1 cellular context compared by ENCODE assay signal in the genomic region with DNA sequence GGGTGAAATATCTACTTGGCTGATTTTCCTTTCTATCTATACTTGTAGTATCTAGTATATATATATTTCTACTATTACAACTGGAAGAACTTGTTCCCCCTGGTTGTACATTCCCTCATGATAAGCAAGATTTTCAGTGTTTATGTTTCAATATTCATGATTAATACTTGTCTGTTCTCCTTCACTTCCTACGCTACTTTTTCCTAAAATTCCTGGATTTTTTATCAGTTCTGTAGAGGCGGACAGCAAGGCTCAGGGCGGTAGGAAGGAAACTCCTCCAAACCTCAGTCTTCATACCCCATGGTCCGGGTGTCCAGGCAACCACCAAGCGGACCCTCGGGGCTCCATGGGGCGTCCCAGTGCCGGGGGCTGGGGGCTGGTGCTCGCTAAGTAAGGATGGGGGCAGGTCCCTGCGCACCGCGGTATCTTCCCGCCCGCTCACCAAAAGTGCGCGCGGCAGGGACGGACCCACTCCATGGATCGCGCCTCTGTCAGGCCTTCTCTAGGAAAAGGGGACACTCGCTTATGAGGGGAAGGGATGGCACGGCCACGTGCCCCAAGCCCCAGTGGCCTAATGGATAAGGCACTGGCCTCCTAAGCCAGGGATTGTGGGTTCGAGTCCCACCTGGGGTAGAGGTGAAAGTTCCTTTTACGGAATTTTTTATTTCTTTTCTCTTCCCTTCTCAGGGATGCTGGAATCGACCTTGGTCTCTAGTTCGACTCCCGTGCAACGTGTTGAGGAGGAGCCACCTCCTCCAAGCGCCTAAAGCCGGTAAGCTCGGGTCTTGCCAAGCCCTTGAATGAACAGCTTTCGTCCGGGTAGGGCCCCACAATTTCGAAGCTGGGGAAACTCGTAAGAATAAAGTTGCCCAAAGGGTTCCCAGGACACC.
A peak's percentile ranks its signal among the peaks of the same experiment; 100 is the strongest.
TF ChIP-seq lines count a peak whose summit lies in the region.

No MANE protein-coding gene starts in this region.

TF ChIP-seq in K562, 482 proteins besides CTCF, POLR2A, EP300 and RAD21 (continues in another document):
- TF ChIP-seq BRF1 (IDR thresholded peaks at IDR 0.05; ENCODE audit: borderline replicate concordance, extremely low read depth, insufficient read length) (peak; percentile 74), ZNF311 (CRISPR knock-in tag; IDR thresholded peaks at IDR 0.05) (no peak; the same call in none of the 2 replicates), YY1 (IDR thresholded peaks at IDR 0.05; ENCODE audit: borderline replicate concordance in 1 of 3, control insufficient read depth in 1 of 3, extremely low read depth in 1 of 3, insufficient read depth in 3 of 3, insufficient read length in 1 of 3, insufficient replicate concordance in 2 of 3, low read depth in 1 of 3, low read length in 2 of 3) (peak in 2 of 3 experiments; percentile 27 to 33), MAFF (IDR thresholded peaks at IDR 0.05; ENCODE audit: low read length) (no peak), PHF21A (IDR thresholded peaks at IDR 0.05; ENCODE audit: borderline replicate concordance, low read depth) (no peak), RFX1 (IDR thresholded peaks at IDR 0.05) (peak; percentile 72), ARID1B (IDR thresholded peaks at IDR 0.05) (peak; percentile 10; the same call in 1 of the 2 replicates), PRMT5 (CRISPR knock-in tag; IDR thresholded peaks at IDR 0.05) (no peak), L3MBTL2 (IDR thresholded peaks at IDR 0.05) (peak; percentile 88), FOXA3 (CRISPR knock-in tag; conservative IDR thresholded peaks at IDR 0.05 in 1 of 2, IDR thresholded peaks at IDR 0.05 in 1 of 2) (no peak), CREB1 (IDR thresholded peaks at IDR 0.05) (peak; percentile 58), CREB1 (CRISPR knock-in tag; IDR thresholded peaks at IDR 0.05) (peak; percentile 57; the same call in 1 of the 2 replicates), ZNF436 (CRISPR knock-in tag; IDR thresholded peaks at IDR 0.05) (0 out of 2 replicates have a peak, but pooled peaks have one; percentile 27), SPI1 (IDR thresholded peaks at IDR 0.05; ENCODE audit: borderline replicate concordance, low read depth, low read length) (no peak), ZNF785 (CRISPR knock-in tag; IDR thresholded peaks at IDR 0.05) (peak; percentile 15; the same call in 1 of the 2 replicates), ZSCAN29 (IDR thresholded peaks at IDR 0.05) (0 out of 2 replicates have a peak, but pooled peaks have one; percentile 38), ZFX (CRISPR knock-in tag; IDR thresholded peaks at IDR 0.05) (peak; percentile 81), SRSF3 (IDR thresholded peaks at IDR 0.05; ENCODE audit: insufficient read depth, low read length) (no peak), E2F3 (CRISPR knock-in tag; IDR thresholded peaks at IDR 0.05) (no peak), MTA1 (IDR thresholded peaks at IDR 0.05; ENCODE audit: borderline replicate concordance) (no peak), TFAM (CRISPR knock-in tag; conservative IDR thresholded peaks at IDR 0.05) (no peak), DMBX1 (CRISPR knock-in tag; IDR thresholded peaks at IDR 0.05; ENCODE audit: borderline replicate concordance) (no peak), TCF3 (CRISPR knock-in tag; IDR thresholded peaks at IDR 0.05) (0 out of 2 replicates have a peak, but pooled peaks have one; percentile 13), POLR2AphosphoS2 (IDR thresholded peaks at IDR 0.05; ENCODE audit: low read length) (no peak), ZNF121 (CRISPR knock-in tag; conservative IDR thresholded peaks at IDR 0.05) (no peak), ZBTB17 (CRISPR knock-in tag; IDR thresholded peaks at IDR 0.05) (no peak), RB1 (IDR thresholded peaks at IDR 0.05; ENCODE audit: low read depth) (peak; percentile 91), CBX3 (IDR thresholded peaks at IDR 0.05; ENCODE audit: borderline replicate concordance in 1 of 2, low read length in 2 of 2) (peak in 1 of 2 experiments; percentile 89; a peak in 1 of 3 replicates), BRD9 (IDR thresholded peaks at IDR 0.05; ENCODE audit: low read depth, partially characterized antibody) (no peak), HLTF (IDR thresholded peaks at IDR 0.05) (no peak)
- TF ChIP-seq, protein P1, sequence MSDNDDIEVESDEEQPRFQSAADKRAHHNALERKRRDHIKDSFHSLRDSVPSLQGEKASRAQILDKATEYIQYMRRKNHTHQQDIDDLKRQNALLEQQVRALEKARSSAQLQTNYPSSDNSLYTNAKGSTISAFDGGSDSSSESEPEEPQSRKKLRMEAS (CRISPR knock-in tag; IDR thresholded peaks at IDR 0.05), result peak; percentile 88
- TF ChIP-seq, protein P2, sequence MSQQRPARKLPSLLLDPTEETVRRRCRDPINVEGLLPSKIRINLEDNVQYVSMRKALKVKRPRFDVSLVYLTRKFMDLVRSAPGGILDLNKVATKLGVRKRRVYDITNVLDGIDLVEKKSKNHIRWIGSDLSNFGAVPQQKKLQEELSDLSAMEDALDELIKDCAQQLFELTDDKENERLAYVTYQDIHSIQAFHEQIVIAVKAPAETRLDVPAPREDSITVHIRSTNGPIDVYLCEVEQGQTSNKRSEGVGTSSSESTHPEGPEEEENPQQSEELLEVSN (IDR thresholded peaks at IDR 0.05; ENCODE audit: borderline replicate concordance in 1 of 2, extremely low read depth in 1 of 2, insufficient read depth in 1 of 2, insufficient read length in 1 of 2, low read depth in 1 of 2, low read length in 1 of 2, poor library complexity in 1 of 2, severe bottlenecking in 1 of 2), result peak; percentile 82 to 87
- TF ChIP-seq, protein P3, sequence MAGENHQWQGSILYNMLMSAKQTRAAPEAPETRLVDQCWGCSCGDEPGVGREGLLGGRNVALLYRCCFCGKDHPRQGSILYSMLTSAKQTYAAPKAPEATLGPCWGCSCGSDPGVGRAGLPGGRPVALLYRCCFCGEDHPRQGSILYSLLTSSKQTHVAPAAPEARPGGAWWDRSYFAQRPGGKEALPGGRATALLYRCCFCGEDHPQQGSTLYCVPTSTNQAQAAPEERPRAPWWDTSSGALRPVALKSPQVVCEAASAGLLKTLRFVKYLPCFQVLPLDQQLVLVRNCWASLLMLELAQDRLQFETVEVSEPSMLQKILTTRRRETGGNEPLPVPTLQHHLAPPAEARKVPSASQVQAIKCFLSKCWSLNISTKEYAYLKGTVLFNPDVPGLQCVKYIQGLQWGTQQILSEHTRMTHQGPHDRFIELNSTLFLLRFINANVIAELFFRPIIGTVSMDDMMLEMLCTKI (IDR thresholded peaks at IDR 0.05; ENCODE audit: partially characterized antibody), result no peak
- TF ChIP-seq, protein P4, sequence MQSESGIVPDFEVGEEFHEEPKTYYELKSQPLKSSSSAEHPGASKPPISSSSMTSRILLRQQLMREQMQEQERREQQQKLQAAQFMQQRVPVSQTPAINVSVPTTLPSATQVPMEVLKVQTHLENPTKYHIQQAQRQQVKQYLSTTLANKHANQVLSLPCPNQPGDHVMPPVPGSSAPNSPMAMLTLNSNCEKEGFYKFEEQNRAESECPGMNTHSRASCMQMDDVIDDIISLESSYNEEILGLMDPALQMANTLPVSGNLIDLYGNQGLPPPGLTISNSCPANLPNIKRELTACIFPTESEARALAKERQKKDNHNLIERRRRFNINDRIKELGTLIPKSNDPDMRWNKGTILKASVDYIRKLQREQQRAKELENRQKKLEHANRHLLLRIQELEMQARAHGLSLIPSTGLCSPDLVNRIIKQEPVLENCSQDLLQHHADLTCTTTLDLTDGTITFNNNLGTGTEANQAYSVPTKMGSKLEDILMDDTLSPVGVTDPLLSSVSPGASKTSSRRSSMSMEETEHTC (IDR thresholded peaks at IDR 0.05), result no peak
- TF ChIP-seq, protein P5, sequence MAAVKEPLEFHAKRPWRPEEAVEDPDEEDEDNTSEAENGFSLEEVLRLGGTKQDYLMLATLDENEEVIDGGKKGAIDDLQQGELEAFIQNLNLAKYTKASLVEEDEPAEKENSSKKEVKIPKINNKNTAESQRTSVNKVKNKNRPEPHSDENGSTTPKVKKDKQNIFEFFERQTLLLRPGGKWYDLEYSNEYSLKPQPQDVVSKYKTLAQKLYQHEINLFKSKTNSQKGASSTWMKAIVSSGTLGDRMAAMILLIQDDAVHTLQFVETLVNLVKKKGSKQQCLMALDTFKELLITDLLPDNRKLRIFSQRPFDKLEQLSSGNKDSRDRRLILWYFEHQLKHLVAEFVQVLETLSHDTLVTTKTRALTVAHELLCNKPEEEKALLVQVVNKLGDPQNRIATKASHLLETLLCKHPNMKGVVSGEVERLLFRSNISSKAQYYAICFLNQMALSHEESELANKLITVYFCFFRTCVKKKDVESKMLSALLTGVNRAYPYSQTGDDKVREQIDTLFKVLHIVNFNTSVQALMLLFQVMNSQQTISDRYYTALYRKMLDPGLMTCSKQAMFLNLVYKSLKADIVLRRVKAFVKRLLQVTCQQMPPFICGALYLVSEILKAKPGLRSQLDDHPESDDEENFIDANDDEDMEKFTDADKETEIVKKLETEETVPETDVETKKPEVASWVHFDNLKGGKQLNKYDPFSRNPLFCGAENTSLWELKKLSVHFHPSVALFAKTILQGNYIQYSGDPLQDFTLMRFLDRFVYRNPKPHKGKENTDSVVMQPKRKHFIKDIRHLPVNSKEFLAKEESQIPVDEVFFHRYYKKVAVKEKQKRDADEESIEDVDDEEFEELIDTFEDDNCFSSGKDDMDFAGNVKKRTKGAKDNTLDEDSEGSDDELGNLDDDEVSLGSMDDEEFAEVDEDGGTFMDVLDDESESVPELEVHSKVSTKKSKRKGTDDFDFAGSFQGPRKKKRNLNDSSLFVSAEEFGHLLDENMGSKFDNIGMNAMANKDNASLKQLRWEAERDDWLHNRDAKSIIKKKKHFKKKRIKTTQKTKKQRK (IDR thresholded peaks at IDR 0.05; ENCODE audit: borderline replicate concordance, low read depth, low read length), result no peak
- TF ChIP-seq, protein P6, sequence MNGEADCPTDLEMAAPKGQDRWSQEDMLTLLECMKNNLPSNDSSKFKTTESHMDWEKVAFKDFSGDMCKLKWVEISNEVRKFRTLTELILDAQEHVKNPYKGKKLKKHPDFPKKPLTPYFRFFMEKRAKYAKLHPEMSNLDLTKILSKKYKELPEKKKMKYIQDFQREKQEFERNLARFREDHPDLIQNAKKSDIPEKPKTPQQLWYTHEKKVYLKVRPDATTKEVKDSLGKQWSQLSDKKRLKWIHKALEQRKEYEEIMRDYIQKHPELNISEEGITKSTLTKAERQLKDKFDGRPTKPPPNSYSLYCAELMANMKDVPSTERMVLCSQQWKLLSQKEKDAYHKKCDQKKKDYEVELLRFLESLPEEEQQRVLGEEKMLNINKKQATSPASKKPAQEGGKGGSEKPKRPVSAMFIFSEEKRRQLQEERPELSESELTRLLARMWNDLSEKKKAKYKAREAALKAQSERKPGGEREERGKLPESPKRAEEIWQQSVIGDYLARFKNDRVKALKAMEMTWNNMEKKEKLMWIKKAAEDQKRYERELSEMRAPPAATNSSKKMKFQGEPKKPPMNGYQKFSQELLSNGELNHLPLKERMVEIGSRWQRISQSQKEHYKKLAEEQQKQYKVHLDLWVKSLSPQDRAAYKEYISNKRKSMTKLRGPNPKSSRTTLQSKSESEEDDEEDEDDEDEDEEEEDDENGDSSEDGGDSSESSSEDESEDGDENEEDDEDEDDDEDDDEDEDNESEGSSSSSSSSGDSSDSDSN (IDR thresholded peaks at IDR 0.05; ENCODE audit: borderline replicate concordance in 1 of 2, low read depth in 2 of 2, low read length in 2 of 2), result 0 out of 4 replicates have a peak, but pooled peaks have one; percentile 18 to 48
- TF ChIP-seq, protein P7, sequence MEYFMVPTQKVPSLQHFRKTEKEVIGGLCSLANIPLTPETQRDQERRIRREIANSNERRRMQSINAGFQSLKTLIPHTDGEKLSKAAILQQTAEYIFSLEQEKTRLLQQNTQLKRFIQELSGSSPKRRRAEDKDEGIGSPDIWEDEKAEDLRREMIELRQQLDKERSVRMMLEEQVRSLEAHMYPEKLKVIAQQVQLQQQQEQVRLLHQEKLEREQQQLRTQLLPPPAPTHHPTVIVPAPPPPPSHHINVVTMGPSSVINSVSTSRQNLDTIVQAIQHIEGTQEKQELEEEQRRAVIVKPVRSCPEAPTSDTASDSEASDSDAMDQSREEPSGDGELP (CRISPR knock-in tag; IDR thresholded peaks at IDR 0.05; ENCODE audit: borderline replicate concordance), result peak; percentile 6; the same call in 1 of the 2 replicates
- TF ChIP-seq, protein P8, sequence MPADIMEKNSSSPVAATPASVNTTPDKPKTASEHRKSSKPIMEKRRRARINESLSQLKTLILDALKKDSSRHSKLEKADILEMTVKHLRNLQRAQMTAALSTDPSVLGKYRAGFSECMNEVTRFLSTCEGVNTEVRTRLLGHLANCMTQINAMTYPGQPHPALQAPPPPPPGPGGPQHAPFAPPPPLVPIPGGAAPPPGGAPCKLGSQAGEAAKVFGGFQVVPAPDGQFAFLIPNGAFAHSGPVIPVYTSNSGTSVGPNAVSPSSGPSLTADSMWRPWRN (IDR thresholded peaks at IDR 0.05; ENCODE audit: low read depth), result peak; percentile 62
- TF ChIP-seq, protein P9, sequence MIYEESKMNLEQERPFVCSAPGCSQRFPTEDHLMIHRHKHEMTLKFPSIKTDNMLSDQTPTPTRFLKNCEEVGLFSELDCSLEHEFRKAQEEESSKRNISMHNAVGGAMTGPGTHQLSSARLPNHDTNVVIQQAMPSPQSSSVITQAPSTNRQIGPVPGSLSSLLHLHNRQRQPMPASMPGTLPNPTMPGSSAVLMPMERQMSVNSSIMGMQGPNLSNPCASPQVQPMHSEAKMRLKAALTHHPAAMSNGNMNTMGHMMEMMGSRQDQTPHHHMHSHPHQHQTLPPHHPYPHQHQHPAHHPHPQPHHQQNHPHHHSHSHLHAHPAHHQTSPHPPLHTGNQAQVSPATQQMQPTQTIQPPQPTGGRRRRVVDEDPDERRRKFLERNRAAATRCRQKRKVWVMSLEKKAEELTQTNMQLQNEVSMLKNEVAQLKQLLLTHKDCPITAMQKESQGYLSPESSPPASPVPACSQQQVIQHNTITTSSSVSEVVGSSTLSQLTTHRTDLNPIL (CRISPR knock-in tag; IDR thresholded peaks at IDR 0.05), result no peak
- TF ChIP-seq, protein P10, sequence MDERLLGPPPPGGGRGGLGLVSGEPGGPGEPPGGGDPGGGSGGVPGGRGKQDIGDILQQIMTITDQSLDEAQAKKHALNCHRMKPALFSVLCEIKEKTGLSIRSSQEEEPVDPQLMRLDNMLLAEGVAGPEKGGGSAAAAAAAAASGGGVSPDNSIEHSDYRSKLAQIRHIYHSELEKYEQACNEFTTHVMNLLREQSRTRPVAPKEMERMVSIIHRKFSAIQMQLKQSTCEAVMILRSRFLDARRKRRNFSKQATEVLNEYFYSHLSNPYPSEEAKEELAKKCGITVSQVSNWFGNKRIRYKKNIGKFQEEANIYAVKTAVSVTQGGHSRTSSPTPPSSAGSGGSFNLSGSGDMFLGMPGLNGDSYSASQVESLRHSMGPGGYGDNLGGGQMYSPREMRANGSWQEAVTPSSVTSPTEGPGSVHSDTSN (CRISPR knock-in tag; IDR thresholded peaks at IDR 0.05; ENCODE audit: low read depth), result no peak
- TF ChIP-seq, protein P10 (tag; conservative IDR thresholded peaks at IDR 0.05; ENCODE audit: low read depth), result no peak
- TF ChIP-seq, protein P11, sequence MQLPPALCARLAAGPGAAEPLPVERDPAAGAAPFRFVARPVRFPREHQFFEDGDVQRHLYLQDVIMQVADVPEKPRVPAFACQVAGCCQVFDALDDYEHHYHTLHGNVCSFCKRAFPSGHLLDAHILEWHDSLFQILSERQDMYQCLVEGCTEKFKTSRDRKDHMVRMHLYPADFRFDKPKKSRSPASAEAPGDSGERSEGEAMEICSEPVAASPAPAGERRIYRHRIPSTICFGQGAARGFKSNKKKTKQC (CRISPR knock-in tag; IDR thresholded peaks at IDR 0.05), result no peak; the same call in 1 of the 2 replicates
